In the genomic region with DNA sequence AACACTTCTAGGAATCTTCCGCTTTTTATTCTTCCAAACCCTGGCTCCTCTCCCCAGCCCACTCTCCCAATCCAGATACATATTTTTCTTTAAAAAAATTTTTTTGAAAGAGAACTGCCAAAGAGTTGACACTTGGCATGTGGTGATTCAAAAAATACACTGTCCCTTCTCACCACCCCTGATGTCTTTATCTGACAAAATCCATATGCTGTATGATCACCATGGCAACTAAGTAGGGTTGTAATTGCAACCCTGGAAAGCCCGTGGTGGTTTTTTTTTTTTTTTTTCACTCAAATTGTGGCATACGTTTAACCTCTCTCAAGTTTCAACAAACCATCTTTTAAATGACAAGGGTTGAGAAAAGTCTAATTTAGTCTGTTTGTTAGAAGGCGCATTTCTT, we compare ENCODE assay signal across 22 cellular contexts.
DNase-seq lines count a peak whose midpoint lies in the region; ATAC-seq and TF ChIP-seq lines count a peak whose summit lies in the region.
"Had no signal": no experiment of that assay in that cellular context is flagged by ENCODE, and none has a peak within 500 bp of the region (broad histone marks: within the 10 kb centered on the region; RNA-seq: fewer than 3 reads in every experiment).

No MANE protein-coding gene starts in this region.

- no peaks in the 10 kb centered on the region for H3K9me3 Mint-ChIP-seq in glutamatergic neuron (ENCODE audit: unreplicated experiment)
- peaks cover 2% of the 10 kb centered on the region for H3K9me3 Mint-ChIP-seq in stimulated activated memory B cell treated with anti-CD40 and anti-IgM and Interleukin-4, amounts not matched to agents 10 μg/mL and 1 μg/mL and 100 μg/mL, for 72 hours

- DNase-seq in NCI-H1417 treated with DMSO at 0.1 percent for 48 hours (lab: John Stamatoyannopoulos, UW) (peak; percentile 39), NCI-H2171 (lab: John Stamatoyannopoulos, UW) (peak; percentile 15), NCI-H748 (lab: John Stamatoyannopoulos, UW; ENCODE audit: unreplicated experiment) (peak; percentile 60), glutamatergic neuron (no peak)
- no peak for DNase-seq in activated CD4-positive, alpha-beta T cell treated with anti-CD3 and anti-CD28 coated beads for 1 hour
- DNase-seq: ACHN; BE2C; Calu3; DMS79 treated with DMSO at 0.1 percent for 48 hours; NCI-H1092; NCI-H1694 treated with DMSO at 0.1 percent for 48 hours; NCI-H2081 treated with DMSO at 0.1 percent for 48 hours; NCI-H226; NCI-H510A; NCI-H82; NK-92 treated with Interleukin-12 subunit alpha and Interleukin-12 subunit beta, amount 100 ng/mL, for 24 hours; PC-9; SJCRH30 had no signal

- peaks cover 6% of the 10 kb centered on the region for H3K36me3 Mint-ChIP-seq in glutamatergic neuron (ENCODE audit: unreplicated experiment)
- H3K36me3 Mint-ChIP-seq in stimulated activated memory B cell treated with anti-CD40 and anti-IgM and Interleukin-4, amounts not matched to agents 10 μg/mL and 1 μg/mL and 100 μg/mL, for 72 hours: no peaks in the 10 kb centered on the region

- H3K4me3 Mint-ChIP-seq in glutamatergic neuron (ENCODE audit: unreplicated experiment): no peak overlapping the region
- H3K4me3 Mint-ChIP-seq in stimulated activated memory B cell treated with anti-CD40 and anti-IgM and Interleukin-4, amounts not matched to agents 10 μg/mL and 1 μg/mL and 100 μg/mL, for 72 hours: no peak overlapping the region

- TF ChIP-seq CTCF in glutamatergic neuron (IDR thresholded peaks at IDR 0.05; ENCODE audit: partially characterized antibody, unreplicated experiment): no peak

- ATAC-seq in HG02852 (IDR thresholded peaks at IDR 0.05; ENCODE audit: unreplicated experiment): no peak
- no peak for ATAC-seq in GM18498 (IDR thresholded peaks at IDR 0.05; ENCODE audit: unreplicated experiment)
- no peak for ATAC-seq in stimulated activated memory B cell treated with anti-CD40 and anti-IgM and Interleukin-4, amounts not matched to agents 10 μg/mL and 1 μg/mL and 100 μg/mL, for 72 hours
- ATAC-seq: Right ventricle myocardium inferior had no signal

- H3K27me3 Mint-ChIP-seq in glutamatergic neuron (ENCODE audit: unreplicated experiment): no peaks in the 10 kb centered on the region
- no peaks in the 10 kb centered on the region for H3K27me3 Mint-ChIP-seq in stimulated activated memory B cell treated with anti-CD40 and anti-IgM and Interleukin-4, amounts not matched to agents 10 μg/mL and 1 μg/mL and 100 μg/mL, for 72 hours

- H3K4me1 Mint-ChIP-seq in glutamatergic neuron (ENCODE audit: low read depth, unreplicated experiment): peaks cover 21% of the 10 kb centered on the region
- H3K4me1 Mint-ChIP-seq in stimulated activated memory B cell treated with anti-CD40 and anti-IgM and Interleukin-4, amounts not matched to agents 10 μg/mL and 1 μg/mL and 100 μg/mL, for 72 hours: no peaks in the 10 kb centered on the region

- peak overlapping the region; percentile 28 for H3K27ac Mint-ChIP-seq in glutamatergic neuron (ENCODE audit: unreplicated experiment)
- H3K27ac Mint-ChIP-seq in stimulated activated memory B cell treated with anti-CD40 and anti-IgM and Interleukin-4, amounts not matched to agents 10 μg/mL and 1 μg/mL and 100 μg/mL, for 72 hours: no peak overlapping the region

Comparison
In these comparisons a context has a peak if more than half of its experiments do, and no peak if none do; other contexts are left out.
1. DNase-seq: peak in NCI-H1417 treated with DMSO at 0.1 percent for 48 hours (single experiment), NCI-H2171 (single experiment) and NCI-H748 (single experiment); none in glutamatergic neuron (single experiment) and activated CD4-positive, alpha-beta T cell treated with anti-CD3 and anti-CD28 coated beads for 1 hour (single experiment).